ENCODE assay signal across 8 cellular contexts in genomic region chr19:29528350-29528945, GRCh38. TPM values are rescaled to one million over a fixed set of nuclear protein-coding genes. Genes with fewer than 3 reads are reported as not detected.
DNase-seq lines count a peak whose midpoint lies in the region; ATAC-seq and TF ChIP-seq lines count a peak whose summit lies in the region.

No MANE protein-coding gene starts in this region.

- peak; percentile 87 for ATAC-seq in stimulated activated naive CD8-positive, alpha-beta T cell treated with anti-CD3 and anti-CD28 coated beads, Interleukin-15, amount 100 ng/mL, for 72 hours
- no peak for ATAC-seq in GM21723 (IDR thresholded peaks at IDR 0.05; ENCODE audit: unreplicated experiment)

- H3K4me3 ChIP-seq in neural cell (ENCODE audit: low read length): peak overlapping the region; percentile 83

- H3K36me3 ChIP-seq in neural cell (ENCODE audit: insufficient read depth, low read length): no peaks in the 10 kb centered on the region

- peaks cover 65% of the 10 kb centered on the region for H3K27me3 ChIP-seq in neural cell (ENCODE audit: insufficient read depth, low read depth, low read length)

- DNase-seq in DMS79 treated with DMSO at 0.1 percent for 48 hours (lab: John Stamatoyannopoulos, UW): peak; percentile 37
- peak; percentile 84 for DNase-seq in HEK293T (ENCODE audit: extremely low spot score)
- peak; percentile 58 to 81 for DNase-seq in NCI-H524 (lab: John Stamatoyannopoulos, UW)
- peak; percentile 55 for DNase-seq in activated T-cell treated with anti-CD3 and anti-CD28 coated beads, Interleukin-2, amount 50 U/mL, for 1 hour
- DNase-seq in fibroblast of peridontal ligament (ENCODE audit: extremely low read depth): peak; percentile 51
- peak; percentile 80 to 82 for DNase-seq in stimulated activated naive CD8-positive, alpha-beta T cell treated with anti-CD3 and anti-CD28 coated beads, Interleukin-15, amount 100 ng/mL, for 72 hours

- peaks cover 48% of the 10 kb centered on the region for H3K4me1 Mint-ChIP-seq in stimulated activated naive CD8-positive, alpha-beta T cell treated with anti-CD3 and anti-CD28 coated beads, Interleukin-15, amount 100 ng/mL, for 72 hours

- peak overlapping the region; percentile 69 for H2AFZ ChIP-seq in neural cell (ENCODE audit: low read depth, low read length)

- peak; percentile 98 for TF ChIP-seq CTCF in neural cell (IDR thresholded peaks at IDR 0.05; ENCODE audit: poor library complexity, severe bottlenecking)

- POLR2A ChIA-PET in HEK293T (lab: Yijun Ruan, JAX): interaction anchor here (1.5 kb wide), 1 partner anchor 77 kb away, joined by 5 read pairs; the partner anchor contains the start of gene POP4

- peak overlapping the region; percentile 59 for H3K4me2 ChIP-seq in neural cell (ENCODE audit: low read length)

- H3K9me2 ChIP-seq in neural cell (ENCODE audit: insufficient read depth, low read length): no peaks in the 10 kb centered on the region

- no peak for TF ChIP-seq EP300 in neural cell (conservative IDR thresholded peaks at IDR 0.05; ENCODE audit: poor library complexity, severe bottlenecking)

- no peaks in the 10 kb centered on the region for H3K79me2 ChIP-seq in neural cell (replicated peaks; ENCODE audit: insufficient read depth, low read length)

- H4K20me1 ChIP-seq in neural cell (ENCODE audit: insufficient read depth): no peaks in the 10 kb centered on the region

- no peak overlapping the region for H3K27ac ChIP-seq in neural cell (ENCODE audit: low read length)

- H3K9me3 Mint-ChIP-seq in stimulated activated naive CD8-positive, alpha-beta T cell treated with anti-CD3 and anti-CD28 coated beads, Interleukin-15, amount 100 ng/mL, for 72 hours: peaks cover 0 to 8% of the 10 kb centered on the region in 2 donors

- peak overlapping the region; percentile 62 to 73 for H3K4me3 Mint-ChIP-seq in stimulated activated naive CD8-positive, alpha-beta T cell treated with anti-CD3 and anti-CD28 coated beads, Interleukin-15, amount 100 ng/mL, for 72 hours

- peak overlapping the region; percentile 74 for H3K9ac ChIP-seq in neural cell (ENCODE audit: low read length)

- H3K27me3 Mint-ChIP-seq in stimulated activated naive CD8-positive, alpha-beta T cell treated with anti-CD3 and anti-CD28 coated beads, Interleukin-15, amount 100 ng/mL, for 72 hours: peaks cover 99% of the 10 kb centered on the region

- CTCF ChIA-PET in HEK293T (lab: Yijun Ruan, JAX): interaction anchor here (0.9 to 1.4 kb wide), 7 partner anchors 11 to 264 kb away, joined by 3 to 7 read pairs (median 4); no protein-coding TSS in a partner anchor

- H3K9me3 ChIP-seq in neural cell (ENCODE audit: low read length): peaks cover 3% of the 10 kb centered on the region

- no peaks in the 10 kb centered on the region for H3F3A ChIP-seq in neural cell (ENCODE audit: insufficient read depth, low read length, poor library complexity, severe bottlenecking)

- TF ChIP-seq RAD21 in neural cell (conservative IDR thresholded peaks at IDR 0.05): peak; percentile 96

- H3K27ac Mint-ChIP-seq in stimulated activated naive CD8-positive, alpha-beta T cell treated with anti-CD3 and anti-CD28 coated beads, Interleukin-15, amount 100 ng/mL, for 72 hours: peak overlapping the region in 1 of 2 donors; percentile 40

TF ChIP-seq in HEK293T, 16 proteins besides CTCF, POLR2A, EP300 and RAD21:
- no peak for TF ChIP-seq HDGF (IDR thresholded peaks at IDR 0.05; ENCODE audit: borderline replicate concordance)
- peak; percentile 45 for TF ChIP-seq L3MBTL2 (conservative IDR thresholded peaks at IDR 0.05)
- TF ChIP-seq CTBP1 (IDR thresholded peaks at IDR 0.05; ENCODE audit: borderline replicate concordance): no peak
- no peak for TF ChIP-seq ARNT (IDR thresholded peaks at IDR 0.05)
- no peak for TF ChIP-seq FOXM1 (IDR thresholded peaks at IDR 0.05; ENCODE audit: borderline replicate concordance)
- no peak for TF ChIP-seq NFRKB (IDR thresholded peaks at IDR 0.05)

TF ChIP-seq in neural cell, 6 proteins besides CTCF, POLR2A, EP300 and RAD21:
- TF ChIP-seq EZH2 (IDR thresholded peaks at IDR 0.05; ENCODE audit: borderline replicate concordance, insufficient read depth, low read length, poor library complexity, severe bottlenecking) (no peak), SMC3 (conservative IDR thresholded peaks at IDR 0.05; ENCODE audit: poor library complexity) (peak; percentile 87), POLR2AphosphoS5 (IDR thresholded peaks at IDR 0.05) (peak; percentile 12), MXI1 (conservative IDR thresholded peaks at IDR 0.05; ENCODE audit: poor library complexity, severe bottlenecking) (peak; percentile 49), REST (IDR thresholded peaks at IDR 0.05; ENCODE audit: borderline replicate concordance) (no peak)

RNA-seq across cellular contexts. Expression of gene VSTM2B, which starts 2.7 kb away (rescaled TPM):
- polyA plus RNA-seq in neural cell: 24.4 and 32.1 TPM in 2 replicates
- 8.5 and 11.9 TPM in 2 replicates for polyA minus RNA-seq in neural cell
